ENCODE assay signal across 1 cellular context in the genomic region with DNA sequence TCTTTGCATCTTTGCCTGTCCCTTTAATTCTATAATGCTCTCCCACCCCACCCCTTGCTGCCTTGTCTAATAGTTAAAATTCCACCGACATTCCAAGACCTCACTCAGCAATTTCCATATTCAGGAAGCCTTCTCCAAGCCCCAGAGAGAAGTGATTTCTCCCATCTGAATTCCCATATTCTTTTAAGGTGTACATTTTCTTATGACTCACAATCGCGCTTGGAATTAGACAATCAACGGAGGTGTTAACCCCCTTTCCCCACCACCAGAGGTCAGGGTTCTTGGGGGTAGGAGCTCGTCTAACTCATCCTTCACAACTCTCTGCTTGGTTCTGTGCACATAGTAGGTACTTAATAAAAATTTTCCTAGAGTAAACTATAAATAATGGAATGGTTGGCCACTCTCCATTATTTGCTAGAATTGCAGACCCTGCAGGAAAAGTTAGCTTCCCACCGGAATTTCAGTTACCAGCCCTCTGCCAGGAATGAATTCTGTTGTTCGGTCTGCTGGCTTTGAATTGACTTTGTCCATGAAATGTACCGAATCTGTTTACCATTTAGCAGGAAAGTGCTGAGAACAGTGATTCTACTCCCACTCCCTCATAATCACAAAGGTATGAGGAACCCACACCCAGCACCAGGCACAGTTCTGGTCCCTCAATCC.
TF ChIP-seq lines count a peak whose summit lies in the region.

No MANE protein-coding gene starts in this region.

TF ChIP-seq in SK-N-SH treated with all-trans-retinoic acid at 6 μM for 48 hours, 23 proteins besides CTCF, POLR2A, EP300 and RAD21 (continued from another document):
- TF ChIP-seq TOX (CRISPR knock-in tag; IDR thresholded peaks at IDR 0.05; ENCODE audit: borderline replicate concordance) (no peak), ISL1 (CRISPR knock-in tag; IDR thresholded peaks at IDR 0.05) (no peak), PPARA (CRISPR knock-in tag; IDR thresholded peaks at IDR 0.05; ENCODE audit: borderline replicate concordance) (no peak), ZNF8 (CRISPR knock-in tag; IDR thresholded peaks at IDR 0.05) (no peak), CSDC2 (CRISPR knock-in tag; IDR thresholded peaks at IDR 0.05) (no peak), ZFP30 (CRISPR knock-in tag; IDR thresholded peaks at IDR 0.05) (no peak), ESRRG (CRISPR knock-in tag; IDR thresholded peaks at IDR 0.05) (no peak), OSR1 (CRISPR knock-in tag; IDR thresholded peaks at IDR 0.05) (no peak), RARB (CRISPR knock-in tag; IDR thresholded peaks at IDR 0.05) (no peak)
- TF ChIP-seq, protein P1, sequence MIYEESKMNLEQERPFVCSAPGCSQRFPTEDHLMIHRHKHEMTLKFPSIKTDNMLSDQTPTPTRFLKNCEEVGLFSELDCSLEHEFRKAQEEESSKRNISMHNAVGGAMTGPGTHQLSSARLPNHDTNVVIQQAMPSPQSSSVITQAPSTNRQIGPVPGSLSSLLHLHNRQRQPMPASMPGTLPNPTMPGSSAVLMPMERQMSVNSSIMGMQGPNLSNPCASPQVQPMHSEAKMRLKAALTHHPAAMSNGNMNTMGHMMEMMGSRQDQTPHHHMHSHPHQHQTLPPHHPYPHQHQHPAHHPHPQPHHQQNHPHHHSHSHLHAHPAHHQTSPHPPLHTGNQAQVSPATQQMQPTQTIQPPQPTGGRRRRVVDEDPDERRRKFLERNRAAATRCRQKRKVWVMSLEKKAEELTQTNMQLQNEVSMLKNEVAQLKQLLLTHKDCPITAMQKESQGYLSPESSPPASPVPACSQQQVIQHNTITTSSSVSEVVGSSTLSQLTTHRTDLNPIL (CRISPR knock-in tag; IDR thresholded peaks at IDR 0.05; ENCODE audit: low read depth): no peak
